Comparison of ENCODE assay signal across 20 cellular contexts in the genomic region with DNA sequence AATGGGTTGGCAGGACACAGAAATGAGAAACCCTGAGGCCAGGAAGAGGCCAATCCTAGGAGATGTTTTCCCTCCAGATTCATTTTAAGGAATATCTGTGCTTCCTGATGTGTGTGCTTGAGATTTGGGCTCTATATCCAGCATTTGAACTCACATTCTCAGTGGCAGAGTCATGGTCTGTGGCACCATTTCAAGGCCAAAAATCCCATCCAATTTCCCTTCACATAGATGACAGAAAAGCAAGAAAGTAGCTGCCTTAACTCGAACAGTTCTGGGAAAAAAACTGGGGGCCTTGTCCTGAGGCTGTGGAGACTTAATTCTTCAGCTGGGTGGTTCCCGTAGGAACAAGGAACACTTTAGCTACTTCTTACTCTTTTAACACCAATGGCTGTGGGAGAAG. TPM values are rescaled to one million over a fixed set of nuclear protein-coding genes. Genes with fewer than 3 reads are reported as not detected.
"Had no signal": no experiment of that assay in that cellular context is flagged by ENCODE, and none has a peak within 500 bp of the region (broad histone marks: within the 10 kb centered on the region; RNA-seq: fewer than 3 reads in every experiment).

No MANE protein-coding gene starts in this region.

- H3K36me3 ChIP-seq: heart left ventricle, neutrophil, thoracic aorta had no signal

- H3K27ac ChIP-seq: coronary artery, dorsolateral prefrontal cortex, heart left ventricle, neutrophil, skin epidermis had no signal

- H3K27me3 ChIP-seq: neutrophil had no signal

- H3K4me1 ChIP-seq: heart left ventricle had no signal

- ATAC-seq: heart left ventricle; mucosa of descending colon; naive thymus-derived CD8-positive, alpha-beta T cell; sciatic nerve; stimulated activated naive B cell treated with anti-CD40 and anti-IgM and Interleukin-4, amounts not matched to agents 10 μg/mL and 1 μg/mL and 100 μg/mL, for 72 hours; stimulated activated naive CD8-positive, alpha-beta T cell treated with anti-CD3 and anti-CD28 coated beads, Interleukin-15, amount 100 ng/mL, for 72 hours had no signal

- H3K4me3 ChIP-seq: coronary artery, dorsolateral prefrontal cortex, heart left ventricle, mucosa of descending colon, skin epidermis, thoracic aorta had no signal

- H3K9me3 ChIP-seq: heart left ventricle, mucosa of descending colon, neutrophil, thoracic aorta had no signal

- DNase-seq: dorsolateral prefrontal cortex; effector CD8-positive, alpha-beta T cell; foreskin melanocyte; heart left ventricle; hippocampal formation; mucosa of descending colon; naive thymus-derived CD8-positive, alpha-beta T cell; stimulated activated CD4-positive, alpha-beta T cell treated with anti-CD3 and anti-CD28 coated beads, Interleukin-2, amount 100 ng/mL, for 24 hours; stimulated activated CD4-positive, alpha-beta T cell treated with anti-CD3 and anti-CD28 coated beads, Interleukin-4, amount 100 ng/mL, for 4 hours; stimulated activated naive B cell treated with anti-CD40 and anti-IgM and Interleukin-4, amounts not matched to agents 10 μg/mL and 1 μg/mL and 100 μg/mL, for 72 hours; stimulated activated naive CD8-positive, alpha-beta T cell treated with anti-CD3 and anti-CD28 coated beads, Interleukin-15, amount 100 ng/mL, for 72 hours; substantia nigra; trophoblast cell had no signal

RNA-seq across cellular contexts. Expression of a gene that starts 27.4 kb away (rescaled TPM):
- total RNA-seq: heart left ventricle; lung microvascular endothelial cell; naive thymus-derived CD8-positive, alpha-beta T cell; osteocyte; thoracic aorta had no signal

RNA-seq across cellular contexts. Expression of a gene that starts 44.2 kb away (rescaled TPM):
- total RNA-seq: lung microvascular endothelial cell; naive thymus-derived CD8-positive, alpha-beta T cell had no signal
